Comparison of ENCODE assay signal across 2 cellular contexts in the genomic region with DNA sequence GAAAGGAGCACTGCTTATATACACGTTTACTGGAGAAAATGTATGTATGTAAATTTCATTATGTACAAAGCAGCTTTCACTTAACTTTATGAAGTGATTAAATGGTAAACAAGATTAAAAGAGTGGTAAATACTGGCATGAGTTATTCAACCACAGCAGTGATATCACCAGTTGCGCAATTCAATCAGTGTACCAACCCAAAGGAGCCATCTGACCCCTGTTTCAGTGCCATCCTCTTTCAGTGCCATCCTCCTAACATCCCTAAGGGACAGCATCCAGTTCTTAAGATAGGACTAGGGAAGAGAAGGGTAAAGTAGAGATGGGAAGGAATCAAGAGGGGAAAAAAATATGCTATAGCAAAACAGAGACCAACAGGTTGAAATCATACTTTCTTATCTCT.
A peak's percentile ranks its signal among the peaks of the same experiment; 100 is the strongest.
TF ChIP-seq lines count a peak whose summit lies in the region.

No MANE protein-coding gene starts in this region.

TF ChIP-seq in K562, 482 proteins besides CTCF, POLR2A, EP300 and RAD21:
- TF ChIP-seq NR4A1 (CRISPR knock-in tag; IDR thresholded peaks at IDR 0.05) (no peak), NR4A1 (tag; IDR thresholded peaks at IDR 0.05) (no peak), CEBPB (tag; IDR thresholded peaks at IDR 0.05) (peak; percentile 90), CEBPG (CRISPR knock-in tag; IDR thresholded peaks at IDR 0.05) (peak; percentile 47; the same call in 1 of the 2 replicates), CEBPG (tag; conservative IDR thresholded peaks at IDR 0.05 in 1 of 2, IDR thresholded peaks at IDR 0.05 in 1 of 2) (peak; percentile 54 to 83; a peak in 3 of 4 replicates)
TF ChIP-seq in K562: peak in this region for 2.

TF ChIP-seq in HepG2, 621 proteins besides CTCF, POLR2A, EP300 and RAD21:
- peak; percentile 42; the same call in 1 of the 2 replicates for TF ChIP-seq CEBPG (CRISPR knock-in tag; IDR thresholded peaks at IDR 0.05)
- no peak for TF ChIP-seq NKX3-1 (CRISPR knock-in tag; IDR thresholded peaks at IDR 0.05)
- TF ChIP-seq, protein P1, sequence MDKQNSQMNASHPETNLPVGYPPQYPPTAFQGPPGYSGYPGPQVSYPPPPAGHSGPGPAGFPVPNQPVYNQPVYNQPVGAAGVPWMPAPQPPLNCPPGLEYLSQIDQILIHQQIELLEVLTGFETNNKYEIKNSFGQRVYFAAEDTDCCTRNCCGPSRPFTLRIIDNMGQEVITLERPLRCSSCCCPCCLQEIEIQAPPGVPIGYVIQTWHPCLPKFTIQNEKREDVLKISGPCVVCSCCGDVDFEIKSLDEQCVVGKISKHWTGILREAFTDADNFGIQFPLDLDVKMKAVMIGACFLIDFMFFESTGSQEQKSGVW (CRISPR knock-in tag; IDR thresholded peaks at IDR 0.05; ENCODE audit: borderline replicate concordance), result no peak
- TF ChIP-seq NR2F1 (CRISPR knock-in tag; IDR thresholded peaks at IDR 0.05), result no peak
- TF ChIP-seq, protein P2, sequence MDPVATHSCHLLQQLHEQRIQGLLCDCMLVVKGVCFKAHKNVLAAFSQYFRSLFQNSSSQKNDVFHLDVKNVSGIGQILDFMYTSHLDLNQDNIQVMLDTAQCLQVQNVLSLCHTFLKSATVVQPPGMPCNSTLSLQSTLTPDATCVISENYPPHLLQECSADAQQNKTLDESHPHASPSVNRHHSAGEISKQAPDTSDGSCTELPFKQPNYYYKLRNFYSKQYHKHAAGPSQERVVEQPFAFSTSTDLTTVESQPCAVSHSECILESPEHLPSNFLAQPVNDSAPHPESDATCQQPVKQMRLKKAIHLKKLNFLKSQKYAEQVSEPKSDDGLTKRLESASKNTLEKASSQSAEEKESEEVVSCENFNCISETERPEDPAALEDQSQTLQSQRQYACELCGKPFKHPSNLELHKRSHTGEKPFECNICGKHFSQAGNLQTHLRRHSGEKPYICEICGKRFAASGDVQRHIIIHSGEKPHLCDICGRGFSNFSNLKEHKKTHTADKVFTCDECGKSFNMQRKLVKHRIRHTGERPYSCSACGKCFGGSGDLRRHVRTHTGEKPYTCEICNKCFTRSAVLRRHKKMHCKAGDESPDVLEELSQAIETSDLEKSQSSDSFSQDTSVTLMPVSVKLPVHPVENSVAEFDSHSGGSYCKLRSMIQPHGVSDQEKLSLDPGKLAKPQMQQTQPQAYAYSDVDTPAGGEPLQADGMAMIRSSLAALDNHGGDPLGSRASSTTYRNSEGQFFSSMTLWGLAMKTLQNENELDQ (CRISPR knock-in tag; IDR thresholded peaks at IDR 0.05; ENCODE audit: borderline replicate concordance), result no peak
- peak; percentile 87 for TF ChIP-seq CEBPB (IDR thresholded peaks at IDR 0.05; ENCODE audit: borderline replicate concordance, low read depth, low read length)
- no peak for TF ChIP-seq WIZ (CRISPR knock-in tag; IDR thresholded peaks at IDR 0.05)
